In the genomic region with DNA sequence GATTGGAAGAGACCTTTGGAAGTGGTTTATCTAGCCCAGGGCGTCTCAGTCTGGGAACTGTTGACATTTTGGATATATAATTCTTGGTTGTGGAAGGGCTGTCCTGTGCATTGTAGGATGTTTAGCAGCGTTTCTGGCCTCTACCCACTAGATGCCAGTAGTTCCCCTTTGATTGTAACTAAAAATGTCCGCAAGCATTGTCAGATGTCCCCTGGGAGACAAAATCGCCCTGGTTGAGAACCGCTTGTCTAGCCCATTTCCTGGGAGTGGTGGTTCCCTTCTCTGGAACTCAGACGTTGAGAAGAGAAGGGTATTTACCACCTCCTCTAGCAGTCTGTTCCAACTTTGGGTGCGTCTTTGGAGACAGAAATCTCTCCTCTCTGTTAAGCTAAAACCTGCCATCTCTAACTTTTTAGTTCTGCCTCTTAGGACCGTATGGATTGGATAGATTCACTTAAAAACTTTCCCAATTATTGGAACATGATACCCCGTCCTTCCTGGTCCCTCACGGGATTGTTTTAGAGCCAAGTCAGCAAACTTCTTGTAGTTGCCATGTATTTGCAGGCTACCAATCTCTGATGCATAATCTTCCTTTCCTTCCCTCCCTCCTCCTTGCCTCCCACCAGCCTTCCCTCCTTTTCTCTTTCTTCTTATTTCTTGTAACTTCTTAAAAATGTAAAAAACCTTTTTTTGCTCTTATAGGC, we compare ENCODE assay signal across 8 cellular contexts. TPM values are rescaled to one million over a fixed set of nuclear protein-coding genes. Genes with fewer than 3 reads are reported as not detected.
DNase-seq lines count a peak whose midpoint lies in the region; ATAC-seq, FAIRE-seq and TF ChIP-seq lines count a peak whose summit lies in the region.

No MANE protein-coding gene starts in this region.

- CTCF ChIA-PET in GM12878 (lab: Yijun Ruan, JAX), result interaction anchor here (0.9 to 4.3 kb wide), 29 partner anchors 8 to 1427 kb away, joined by 3 to 75 read pairs (median 5); partner anchors contain the start of genes CLOCK, SRD5A3 and TMEM165

- H3K27me3 ChIP-seq in GM12878 (replicated peaks in 1 of 2; ENCODE audit: control insufficient read depth in 2 of 2, insufficient read depth in 2 of 2, low read length in 1 of 2), result no peaks in the 10 kb centered on the region
- no peaks in the 10 kb centered on the region for H3K27me3 ChIP-seq in MM.1S (replicated peaks; ENCODE audit: insufficient read depth, low read length)

- H3K27ac ChIP-seq in GM12878 (ENCODE audit: control insufficient read depth, insufficient read depth), result no peak overlapping the region
- H3K27ac ChIP-seq in MM.1S (ENCODE audit: low read length), result no peak overlapping the region

- H3K27me3 Mint-ChIP-seq in nephron (ENCODE audit: low read depth), result no peaks in the 10 kb centered on the region

- H3K9ac ChIP-seq in GM12878 (ENCODE audit: control insufficient read depth, insufficient read depth, low read length), result no peak overlapping the region
- H3K9ac ChIP-seq in MM.1S (ENCODE audit: low read length), result no peak overlapping the region

- intact Hi-C loops in GM12878 (cut with micrococcal nuclease; ENCODE audit: unreplicated experiment), result loop anchor here (1.0 to 10.0 kb wide), 4 partner anchors 145 to 895 kb away; no protein-coding TSS in a partner anchor

- no peak for TF ChIP-seq POLR2A in GM12878 (IDR thresholded peaks at IDR 0.05; ENCODE audit: low read depth, low read length)

- H3K4me1 ChIP-seq in GM12878 (ENCODE audit: control insufficient read depth, insufficient read depth, low read length) (no peaks in the 10 kb centered on the region), MM.1S (ENCODE audit: low read length) (no peaks in the 10 kb centered on the region)

- H3K79me2 ChIP-seq in GM12878 (ENCODE audit: control insufficient read depth, insufficient read depth, low read length), result peaks cover 67% of the 10 kb centered on the region
- H3K79me2 ChIP-seq in MM.1S (ENCODE audit: low read length), result peaks cover 85% of the 10 kb centered on the region

- peaks cover 2 to 15% of the 10 kb centered on the region in 2 experiments; a peak in 3 of 4 replicates for H3K36me3 ChIP-seq in GM12878 (ENCODE audit: control insufficient read depth in 2 of 2, insufficient read depth in 2 of 2, low read length in 1 of 2)
- H3K36me3 ChIP-seq in MM.1S (replicated peaks; ENCODE audit: insufficient read depth, low read length), result no peaks in the 10 kb centered on the region; the same call in 1 of the 2 replicates

- RAD21 ChIA-PET in GM12878 (lab: Charles Lee; ENCODE audit: unreplicated experiment), result interaction anchor here (0.6 to 4.0 kb wide), 14 partner anchors 10 to 538 kb away, joined by 3 to 41 read pairs (median 3); partner anchors contain the start of genes CLOCK and TMEM165

- peak overlapping the region in 2 of 3 experiments; percentile 3 to 8 for H3K27ac Mint-ChIP-seq in nephron

- TF ChIP-seq CTCF in AG09319 (IDR thresholded peaks at IDR 0.05; ENCODE audit: low read depth, low read length), result peak; percentile 36
- peak; percentile 57 to 79 (median 72) for TF ChIP-seq CTCF in GM12878 (IDR thresholded peaks at IDR 0.05 in 2 of 3, conservative IDR thresholded peaks at IDR 0.05 in 1 of 3; ENCODE audit: control insufficient read depth in 2 of 3, extremely low read depth in 1 of 3, insufficient read depth in 1 of 3, low read depth in 3 of 3, low read length in 3 of 3)
- no peak for TF ChIP-seq CTCF in nephron (IDR thresholded peaks at IDR 0.05; ENCODE audit: unreplicated experiment in 3 of 3)
- TF ChIP-seq CTCF in MM.1S (IDR thresholded peaks at IDR 0.05; ENCODE audit: low read length), result no peak

- H3K4me3 ChIP-seq in GM12878 (no peak overlapping the region), MM.1S (ENCODE audit: low read length) (no peak overlapping the region)

- SMC1A ChIA-PET in GM12878 (lab: Charles Lee; ENCODE audit: uncharacterized antibody, unreplicated experiment), result interaction anchor here (0.8 to 4.3 kb wide), 20 partner anchors 8 to 892 kb away, joined by 3 to 36 read pairs (median 5); partner anchors contain the start of gene SRD5A3

- ATAC-seq in GM18861 (IDR thresholded peaks at IDR 0.05; ENCODE audit: unreplicated experiment), result peak; percentile 87
- peak; percentile 64 for ATAC-seq in HG03196 (IDR thresholded peaks at IDR 0.05; ENCODE audit: unreplicated experiment)
- peak; percentile 93 for ATAC-seq in GM12878

- no peak for TF ChIP-seq EP300 in GM12878 (IDR thresholded peaks at IDR 0.05; ENCODE audit: borderline replicate concordance in 1 of 2, control insufficient read depth in 1 of 2, low read depth in 2 of 2, low read length in 2 of 2)

- no peaks in the 10 kb centered on the region for H3F3A ChIP-seq in MM.1S (ENCODE audit: insufficient read depth, low read length)

- no peak overlapping the region for H3K4me3 Mint-ChIP-seq in nephron

- H3K9me3 ChIP-seq in GM12878 (replicated peaks; ENCODE audit: control insufficient read depth, insufficient read depth, low read length) (no peaks in the 10 kb centered on the region), MM.1S (replicated peaks; ENCODE audit: insufficient read depth, low read length) (no peaks in the 10 kb centered on the region)

- no peak overlapping the region for H2AFZ ChIP-seq in GM12878 (ENCODE audit: control insufficient read depth, low read depth, low read length)
- no peak overlapping the region for H2AFZ ChIP-seq in MM.1S (ENCODE audit: low read length)

- H4K20me1 ChIP-seq in GM12878 (ENCODE audit: control insufficient read depth, insufficient read depth) (peaks cover 3% of the 10 kb centered on the region; the same call in 1 of the 2 replicates), MM.1S (ENCODE audit: insufficient read depth, low read length) (no peaks in the 10 kb centered on the region; the same call in 1 of the 2 replicates)

- BruUV-seq in GM12878 (replicated peaks; lab: Mats Ljungman, UMichigan), result no TSS peak

- peaks cover 34% of the 10 kb centered on the region for H3K36me3 Mint-ChIP-seq in nephron (ENCODE audit: low read depth)

- no peaks in the 10 kb centered on the region for H3K9me2 ChIP-seq in MM.1S (replicated peaks; ENCODE audit: insufficient read depth, low read length)

- WGBS in GM12878 (ENCODE audit: insufficient coverage, insufficient replicate concordance, low lambda C conversion rate, missing lambda C conversion rate), result 44% methylated on average over 10 of the region's 10 CpGs

- no peaks in the 10 kb centered on the region for H3K9me3 Mint-ChIP-seq in nephron

- H3K4me1 Mint-ChIP-seq in nephron, result peaks cover 12% of the 10 kb centered on the region

- peak overlapping the region; percentile 11; the same call in 1 of the 2 replicates for H3K4me2 ChIP-seq in GM12878 (ENCODE audit: control insufficient read depth, insufficient read depth)
- no peak overlapping the region for H3K4me2 ChIP-seq in MM.1S (ENCODE audit: low read depth, low read length)

- TF ChIP-seq RAD21 in GM12878 (IDR thresholded peaks at IDR 0.05; ENCODE audit: insufficient read depth, low read depth, low read length), result peak; percentile 71

- POLR2A ChIA-PET in GM12878 (lab: Charles Lee), result interaction anchor here (0.6 to 1.4 kb wide), 6 partner anchors 11 to 142 kb away, joined by 3 to 10 read pairs (median 4); partner anchors contain the start of genes CLOCK and TMEM165

- in situ Hi-C loops in GM12878 (cut with MboI) (loop anchor here (10.0 to 25.0 kb wide), 2 partner anchors 325 to 453 kb away; partner anchors contain the start of gene EXOC1), ACHN (cut with HindIII; ENCODE audit: low pct_ligation_motif_present, low pct_unique_long_range_greater_than_20kb, low sequenced_read_pairs) (no loop called here)

- peak; percentile 62 for FAIRE-seq in GM12878 (lab: Jason Lieb, UNC)

- DNase-seq in AG09319 (ENCODE audit: extremely low read depth, low read depth), result no peak
- DNase-seq in GM12878 (ENCODE audit: low read depth, low spot score), result peak; percentile 39
- DNase-seq in effector CD4-positive, alpha-beta T cell, result no peak
- DNase-seq in ACHN, result no peak
- DNase-seq in MM.1S, result no peak

TF ChIP-seq in GM12878, 131 proteins besides CTCF, POLR2A, EP300 and RAD21 (continues in another document):
- TF ChIP-seq HDAC6 (IDR thresholded peaks at IDR 0.05; ENCODE audit: unreplicated experiment) (no peak), SMARCA5 (IDR thresholded peaks at IDR 0.05) (peak; percentile 46; the same call in 1 of the 2 replicates), IKZF1 (conservative IDR thresholded peaks at IDR 0.05) (peak; percentile 49), IKZF2 (IDR thresholded peaks at IDR 0.05) (peak; percentile 27 to 61; a peak in 2 of 4 replicates), SMC3 (IDR thresholded peaks at IDR 0.05; ENCODE audit: borderline replicate concordance, low read length) (peak; percentile 60; the same call in 1 of the 2 replicates)

RNA-seq across cellular contexts. Expression of gene TMEM165, which starts 13.9 kb away (rescaled TPM):
- total RNA-seq in GM12878 (2013; cell fraction: nucleolus; rRNA removed), result 329 and 338 TPM in 2 replicates
- 98.6 and 106 TPM in 2 replicates for total RNA-seq in GM12878 (2014; rRNA removed)
- 72.3 TPM in 2 replicates for total RNA-seq in GM12878 (2014; rRNA removed; fragmentation: Illumina TruSeq; extraction: Trizol)
- total RNA-seq in GM12878 (2021), result 63.6 and 73.4 TPM in 2 replicates
- 21.5 TPM for polyA plus RNA-seq in GM12878 (2011; ENCODE audit: low read depth)
- 106 and 120 TPM in 2 replicates for polyA plus RNA-seq in GM12878 (2011; rRNA removed)
- polyA plus RNA-seq in GM12878 (2011; cell fraction: cytosol; rRNA removed), result 35.2 and 43.7 TPM in 2 replicates
- 90.3 and 91.3 TPM in 2 replicates for polyA plus RNA-seq in GM12878 (2011; cell fraction: nucleus; rRNA removed)
- 35.6 and 40.2 TPM in 2 replicates for polyA plus RNA-seq in GM12878 (2012)
- polyA plus RNA-seq in GM12878 (2014; fragmentation: Illumina TruSeq; extraction: Trizol), result 58.7 and 74.3 TPM in 2 replicates
- 10 to 100 TPM; 18.3 to 32.5 TPM for polyA plus RNA-seq in GM12878 (2014; fragmentation: Nextera tagmentation; extraction: Ambion mirVana)
- 85.0 and 88.8 TPM in 2 replicates for polyA plus RNA-seq in GM12878 (2014; rRNA removed)
- 100 to 1,000 TPM; 129 to 141 TPM for polyA plus RNA-seq in GM12878 (2016; fragmentation: Nextera tagmentation; extraction: Ambion mirVana)
- 105 and 154 TPM in 2 replicates for polyA minus RNA-seq in GM12878 (2011; rRNA and poly(A)+ RNA removed)
- polyA minus RNA-seq in GM12878 (2011; cell fraction: cytosol; rRNA and poly(A)+ RNA removed), result 27.1 and 33.2 TPM in 2 replicates
- 58.6 and 122 TPM in 2 replicates for polyA minus RNA-seq in GM12878 (2011; cell fraction: nucleus; rRNA and poly(A)+ RNA removed)

Comparison
In these comparisons a context has a peak if more than half of its experiments do, and no peak if none do; other contexts are left out.
1. CTCF ChIP-seq: peak in AG09319 (single experiment) and GM12878 (3 of 3); none in nephron (0 of 3) and MM.1S (single experiment).
2. Peak in every context shown above with its lines, with median percentiles within 50 percentile points of each other: ATAC-seq.